Comparison of ENCODE assay signal across 8 cellular contexts in the genomic region with DNA sequence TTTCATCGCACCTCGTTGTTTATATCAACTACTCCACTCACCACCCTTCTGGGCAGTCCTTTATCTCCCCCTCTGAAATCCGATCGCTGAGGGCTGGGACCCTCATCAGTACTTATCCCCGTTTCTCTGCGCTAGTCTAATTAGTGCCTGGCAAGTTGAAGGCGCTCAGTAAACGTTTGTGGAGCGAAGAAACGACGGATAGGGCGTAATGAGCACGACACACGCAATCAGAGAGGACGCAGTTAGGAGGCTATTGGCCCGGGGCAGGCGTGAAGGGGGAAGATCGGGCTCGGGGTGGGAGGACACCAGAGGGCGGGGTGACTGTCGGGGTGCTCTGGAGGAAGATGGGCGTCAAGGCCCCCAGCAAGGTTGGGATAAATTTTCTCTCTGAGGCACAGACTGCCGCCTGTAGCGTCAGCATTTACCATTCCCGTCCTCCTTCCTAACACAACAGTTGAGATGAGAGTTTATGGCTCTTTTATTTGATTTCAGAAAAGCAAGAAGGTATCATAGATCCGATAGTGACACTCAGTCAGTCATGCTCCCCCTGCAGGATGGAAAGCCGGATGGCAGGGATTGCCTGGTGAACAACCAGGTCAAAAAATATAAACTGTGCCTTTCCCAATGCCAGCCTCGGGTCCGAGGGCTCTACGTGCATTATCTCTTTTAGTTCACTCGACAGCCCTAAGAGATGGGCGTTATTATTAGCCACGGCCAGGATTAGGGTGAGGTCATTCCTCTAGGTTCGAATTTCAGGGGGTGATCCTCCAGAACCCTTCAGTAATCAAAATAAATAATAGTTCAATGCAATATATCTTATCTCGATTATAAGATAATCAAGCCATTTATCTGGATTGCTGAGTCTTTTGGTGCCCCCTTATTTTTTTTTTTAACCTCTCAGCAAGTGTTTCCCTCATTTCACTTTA. TPM values are rescaled to one million over a fixed set of nuclear protein-coding genes. Genes with fewer than 3 reads are reported as not detected.
A peak's percentile ranks its signal among the peaks of the same experiment; 100 is the strongest.
DNase-seq lines count a peak whose midpoint lies in the region; ATAC-seq and TF ChIP-seq lines count a peak whose summit lies in the region.

No MANE protein-coding gene starts in this region.

- H3K9me2 ChIP-seq in SK-N-SH, result no peaks in the 10 kb centered on the region

- TF ChIP-seq EP300 in SK-N-SH (IDR thresholded peaks at IDR 0.05; ENCODE audit: borderline replicate concordance in 1 of 2, low read depth in 1 of 2, low read length in 1 of 2) (no peak), ovary (IDR thresholded peaks at IDR 0.05) (no peak)

- H3F3A ChIP-seq in SK-N-SH (replicated peaks; ENCODE audit: insufficient read depth), result peaks cover 11% of the 10 kb centered on the region

- H3K4me3 ChIP-seq in BJ (ENCODE audit: low read depth, low read length), result peak overlapping the region; percentile 61
- H3K4me3 ChIP-seq in NB4 (ENCODE audit: low read depth, low read length), result peak overlapping the region; percentile 77
- H3K4me3 ChIP-seq in SK-N-SH (ENCODE audit: low read depth in 2 of 2, low read length in 1 of 2), result peak overlapping the region; percentile 58 to 77
- H3K4me3 ChIP-seq in ovary, result peak overlapping the region; percentile 82
- H3K4me3 ChIP-seq in thymus (ENCODE audit: low read length), result peak overlapping the region; percentile 84

- ATAC-seq in GM21515 (IDR thresholded peaks at IDR 0.05; ENCODE audit: unreplicated experiment), result peak; percentile 49

- H3K36me3 Mint-ChIP-seq in activated naive CD4-positive, alpha-beta T cell treated with anti-CD3 and anti-CD28 coated beads, Interleukin-2, amount 50 U/mL, for 24 hours, result no peaks in the 10 kb centered on the region
- H3K36me3 Mint-ChIP-seq in glutamatergic neuron (ENCODE audit: unreplicated experiment), result no peaks in the 10 kb centered on the region

- no peaks in the 10 kb centered on the region for H3K79me2 ChIP-seq in SK-N-SH (ENCODE audit: insufficient read depth)

- H3K4me1 ChIP-seq in SK-N-SH (ENCODE audit: control insufficient read depth in 1 of 2, insufficient read depth in 2 of 2, low read depth in 1 of 2, low read length in 1 of 2), result peaks cover 0 to 3% of the 10 kb centered on the region in 2 experiments; a peak in 1 of 4 replicates
- peaks cover 2% of the 10 kb centered on the region for H3K4me1 ChIP-seq in ovary (ENCODE audit: insufficient read depth)
- H3K4me1 ChIP-seq in thymus (ENCODE audit: control insufficient read depth, insufficient read depth, low read length), result peaks cover 12% of the 10 kb centered on the region

- DNase-seq in BJ (ENCODE audit: low read depth), result no peak
- peak; percentile 87 for DNase-seq in NB4 (ENCODE audit: low read depth)
- DNase-seq in SK-N-SH, result peak; percentile 74
- peak; percentile 76 for DNase-seq in glutamatergic neuron
- peak; percentile 85 to 88 (median 86) for DNase-seq in ovary

- POLR2A ChIA-PET in BJ (lab: Charles Lee), result interaction anchor here (0.7 to 1.6 kb wide), 6 partner anchors 10 to 94 kb away, joined by 4 to 33 read pairs (median 8); partner anchors contain the start of genes ARL4D and DHX8
- POLR2A ChIA-PET in SK-N-SH (lab: Yijun Ruan, JAX), result interaction anchor here (0.6 to 5.9 kb wide), 6 partner anchors 9 to 120 kb away, joined by 3 to 136 read pairs (median 20); partner anchors contain the start of genes ARL4D and DHX8

- H3K36me3 ChIP-seq in BJ (ENCODE audit: control insufficient read depth, insufficient read depth, low read length) (no peaks in the 10 kb centered on the region), SK-N-SH (replicated peaks in 1 of 2; ENCODE audit: control insufficient read depth in 1 of 2, insufficient read depth in 2 of 2, low read length in 1 of 2) (no peaks in the 10 kb centered on the region), ovary (no peaks in the 10 kb centered on the region), thymus (ENCODE audit: control insufficient read depth, insufficient read depth) (no peaks in the 10 kb centered on the region)

- peak overlapping the region; percentile 90 for H3K27ac Mint-ChIP-seq in activated naive CD4-positive, alpha-beta T cell treated with anti-CD3 and anti-CD28 coated beads, Interleukin-2, amount 50 U/mL, for 24 hours
- H3K27ac Mint-ChIP-seq in glutamatergic neuron (ENCODE audit: unreplicated experiment), result peak overlapping the region; percentile 93

- peak; percentile 56 for TF ChIP-seq RAD21 in SK-N-SH (IDR thresholded peaks at IDR 0.05; ENCODE audit: low read length)

- peak overlapping the region; percentile 84 for H3K4me2 ChIP-seq in SK-N-SH

- H2AFZ ChIP-seq in SK-N-SH (ENCODE audit: low read depth), result peak overlapping the region; percentile 98

- H3K4me3 Mint-ChIP-seq in activated naive CD4-positive, alpha-beta T cell treated with anti-CD3 and anti-CD28 coated beads, Interleukin-2, amount 50 U/mL, for 24 hours, result peak overlapping the region; percentile 100
- H3K4me3 Mint-ChIP-seq in glutamatergic neuron (ENCODE audit: unreplicated experiment), result peak overlapping the region; percentile 88

- H3K4me1 Mint-ChIP-seq in activated naive CD4-positive, alpha-beta T cell treated with anti-CD3 and anti-CD28 coated beads, Interleukin-2, amount 50 U/mL, for 24 hours, result peaks cover 38% of the 10 kb centered on the region
- peaks cover 17% of the 10 kb centered on the region for H3K4me1 Mint-ChIP-seq in glutamatergic neuron (ENCODE audit: low read depth, unreplicated experiment)

- TF ChIP-seq CTCF in BJ (IDR thresholded peaks at IDR 0.05; ENCODE audit: insufficient read depth, low read depth, low read length) (peak; percentile 88), NB4 (IDR thresholded peaks at IDR 0.05; ENCODE audit: low read depth, low read length) (peak; percentile 81), SK-N-SH (IDR thresholded peaks at IDR 0.05) (peak; percentile 92), glutamatergic neuron (IDR thresholded peaks at IDR 0.05; ENCODE audit: partially characterized antibody, unreplicated experiment) (peak; percentile 85), ovary (IDR thresholded peaks at IDR 0.05) (peak; percentile 86 to 90 (median 87))

- TF ChIP-seq POLR2A in NB4 (IDR thresholded peaks at IDR 0.05; ENCODE audit: extremely low read depth, insufficient read length) (peak; percentile 65), ovary (IDR thresholded peaks at IDR 0.05) (peak; percentile 35)

- H3K27me3 ChIP-seq in BJ (ENCODE audit: control insufficient read depth, insufficient read depth, low read length) (no peaks in the 10 kb centered on the region), SK-N-SH (ENCODE audit: insufficient read depth) (no peaks in the 10 kb centered on the region), ovary (no peaks in the 10 kb centered on the region), thymus (ENCODE audit: control insufficient read depth, insufficient read depth) (no peaks in the 10 kb centered on the region)

- peak overlapping the region; percentile 91 to 99 for H3K27ac ChIP-seq in SK-N-SH (ENCODE audit: low read depth in 2 of 2, low read length in 1 of 2)
- peak overlapping the region; percentile 92 to 99 for H3K27ac ChIP-seq in ovary
- H3K27ac ChIP-seq in thymus (ENCODE audit: low read depth), result peak overlapping the region; percentile 100

- H3K9me3 Mint-ChIP-seq in activated naive CD4-positive, alpha-beta T cell treated with anti-CD3 and anti-CD28 coated beads, Interleukin-2, amount 50 U/mL, for 24 hours, result no peaks in the 10 kb centered on the region
- H3K9me3 Mint-ChIP-seq in glutamatergic neuron (ENCODE audit: unreplicated experiment), result peaks cover 3% of the 10 kb centered on the region

- H4K20me1 ChIP-seq in SK-N-SH (ENCODE audit: insufficient read depth), result no peaks in the 10 kb centered on the region

- peak overlapping the region; percentile 95 for H3K9ac ChIP-seq in SK-N-SH

- CTCF ChIA-PET in BJ (lab: Yijun Ruan, JAX) (interaction anchor here (0.7 to 12.4 kb wide), 8 partner anchors 10 to 112 kb away, joined by 3 to 395 read pairs (median 8); partner anchors contain the start of genes ARL4D and DHX8), SK-N-SH (lab: Yijun Ruan, JAX) (interaction anchor here (0.9 to 12.4 kb wide), 8 partner anchors 9 to 305 kb away, joined by 3 to 430 read pairs (median 6); partner anchors contain the start of genes ARL4D and DHX8)

- intact Hi-C loops in ovary (cut with DNase I), result loop anchor here in 1 of 4 donors (2.0 kb wide), 1 partner anchor 20 kb away; no protein-coding TSS in a partner anchor

- no peaks in the 10 kb centered on the region for H3K27me3 Mint-ChIP-seq in activated naive CD4-positive, alpha-beta T cell treated with anti-CD3 and anti-CD28 coated beads, Interleukin-2, amount 50 U/mL, for 24 hours
- peaks cover 1% of the 10 kb centered on the region for H3K27me3 Mint-ChIP-seq in glutamatergic neuron (ENCODE audit: unreplicated experiment)

- no peaks in the 10 kb centered on the region for H3K9me3 ChIP-seq in SK-N-SH
- no peaks in the 10 kb centered on the region for H3K9me3 ChIP-seq in ovary
- H3K9me3 ChIP-seq in thymus (ENCODE audit: control insufficient read depth), result peaks cover 1% of the 10 kb centered on the region

- WGBS in SK-N-SH (ENCODE audit: low lambda C conversion rate), result 1% methylated on average over 35 of the region's 35 CpGs
- WGBS in ovary, 3 donors, result 1 to 2% (median 1%) methylated on average over 35 of the region's 35 CpGs
- 3% methylated on average over 35 of the region's 35 CpGs for WGBS in thymus

TF ChIP-seq in SK-N-SH, 30 proteins besides CTCF, POLR2A, EP300 and RAD21 (continues in another document):
- TF ChIP-seq SMC3 (IDR thresholded peaks at IDR 0.05; ENCODE audit: low read depth, low read length), result peak; percentile 62
- TF ChIP-seq SIN3A (IDR thresholded peaks at IDR 0.05; ENCODE audit: borderline replicate concordance, low read depth, low read length), result no peak
- no peak for TF ChIP-seq FOXJ3 (CRISPR knock-in tag; IDR thresholded peaks at IDR 0.05)
- no peak for TF ChIP-seq JUND (IDR thresholded peaks at IDR 0.05)
- TF ChIP-seq EZH2phosphoT487 (IDR thresholded peaks at IDR 0.05; ENCODE audit: borderline replicate concordance, low read depth), result no peak
- no peak for TF ChIP-seq TAF1 (IDR thresholded peaks at IDR 0.05; ENCODE audit: borderline replicate concordance, low read depth, low read length)
- no peak for TF ChIP-seq YY1 (IDR thresholded peaks at IDR 0.05; ENCODE audit: low read depth)
- TF ChIP-seq RFX5 (IDR thresholded peaks at IDR 0.05; ENCODE audit: low read length), result 0 out of 2 replicates have a peak, but pooled peaks have one; percentile 16
- no peak for TF ChIP-seq MAX (IDR thresholded peaks at IDR 0.05; ENCODE audit: low read depth)
- peak; percentile 46; the same call in 1 of the 2 replicates for TF ChIP-seq GABPA (IDR thresholded peaks at IDR 0.05; ENCODE audit: low read depth)

RNA-seq across cellular contexts. Expression of gene ARL4D, which starts 9.5 kb away (rescaled TPM):
- polyA plus RNA-seq in BJ (2011; rRNA removed) (29.1 and 33.8 TPM in 2 replicates), SK-N-SH (2012; rRNA removed) (22.7 and 29.5 TPM in 2 replicates), ovary (10 to 100 TPM; 17.5 to 19.0 TPM), thymus (26.8 TPM)
- 17.0 and 25.6 TPM in 2 replicates for polyA minus RNA-seq in BJ (2011; rRNA and poly(A)+ RNA removed)
- 16.4 and 17.8 TPM in 2 replicates for polyA plus RNA-seq in SK-N-SH (2012; cell fraction: cytosol; rRNA removed)
- polyA plus RNA-seq in SK-N-SH (2012; cell fraction: nucleus; rRNA removed), result 25.7 and 35.5 TPM in 2 replicates
- total RNA-seq in glutamatergic neuron (ENCODE audit: unreplicated experiment) (100 TPM), ovary (10 to 100 TPM in 6 of 7 donors, 1 to 10 TPM in 1; 6.2 to 34.1 (median 18.9) TPM)
